Comparison of ENCODE assay signal across 8 cellular contexts in genomic region chr1:9315411-9316079, GRCh38. TPM values are rescaled to one million over a fixed set of nuclear protein-coding genes. Genes with fewer than 3 reads are reported as not detected.
DNase-seq lines count a peak whose midpoint lies in the region; ATAC-seq, FAIRE-seq and TF ChIP-seq lines count a peak whose summit lies in the region.

No MANE protein-coding gene starts in this region.

- no peaks in the 10 kb centered on the region for H3K36me3 Mint-ChIP-seq in activated naive CD4-positive, alpha-beta T cell treated with anti-CD3 and anti-CD28 coated beads, Interleukin-2, amount 50 U/mL, for 24 hours

- no peak overlapping the region for H3K27ac ChIP-seq in HepG2 (ENCODE audit: extremely low read length, insufficient read depth, low read length)
- H3K27ac ChIP-seq in transverse colon = peak overlapping the region; percentile 50 to 72 (median 62)
- no peak overlapping the region for H3K27ac ChIP-seq in effector memory CD4-positive, alpha-beta T cell (ENCODE audit: insufficient read depth, low read length, poor library complexity, severe bottlenecking)

- WGBS in HepG2 (ENCODE audit: low lambda C conversion rate) = 84% methylated on average over 19 of the region's 20 CpGs
- WGBS in transverse colon (ENCODE audit: low coverage in 1 of 2), 2 donors = 55 to 66% methylated on average over 4 to 18 of the region's 20 CpGs

- H3K4me3 ChIP-seq in HepG2 (replicated peaks in 1 of 3; ENCODE audit: insufficient read depth in 1 of 3, low read depth in 2 of 3, low read length in 3 of 3) = no peak overlapping the region
- no peak overlapping the region for H3K4me3 ChIP-seq in transverse colon
- no peak overlapping the region for H3K4me3 ChIP-seq in effector memory CD4-positive, alpha-beta T cell (ENCODE audit: insufficient read depth, low read depth, low read length, poor library complexity, severe bottlenecking)

- TF ChIP-seq CTCF in HepG2 (CRISPR knock-in tag; IDR thresholded peaks at IDR 0.05) (no peak), transverse colon (IDR thresholded peaks at IDR 0.05) (no peak)

- DNase-seq in activated T-cell treated with anti-CD3 and anti-CD28 coated beads for 24 hours (ENCODE audit: low read depth) (peak; percentile 53), HepG2 (ENCODE audit: low spot score) (no peak), transverse colon (no peak)
- DNase-seq in activated T-cell treated with anti-CD3 and anti-CD28 coated beads, Interleukin-2, amount 50 U/mL, for 1 hour = no peak
- no peak for DNase-seq in effector memory CD4-positive, alpha-beta T cell

- no peaks in the 10 kb centered on the region for H3K27me3 Mint-ChIP-seq in activated naive CD4-positive, alpha-beta T cell treated with anti-CD3 and anti-CD28 coated beads, Interleukin-2, amount 50 U/mL, for 24 hours

- TF ChIP-seq EP300 in HepG2 (IDR thresholded peaks at IDR 0.05; ENCODE audit: low read depth in 2 of 2, low read length in 2 of 2) = no peak
- no peak for TF ChIP-seq EP300 in HepG2 (CRISPR knock-in tag; IDR thresholded peaks at IDR 0.05; ENCODE audit: borderline replicate concordance)
- no peak for TF ChIP-seq EP300 in transverse colon (IDR thresholded peaks at IDR 0.05; ENCODE audit: low read depth)

- H3K9ac ChIP-seq in HepG2 (ENCODE audit: insufficient read depth, low read depth, low read length) = no peak overlapping the region

- H3K9me3 ChIP-seq in HepG2 (ENCODE audit: low read length) = no peaks in the 10 kb centered on the region
- no peaks in the 10 kb centered on the region for H3K9me3 ChIP-seq in transverse colon
- H3K9me3 ChIP-seq in effector memory CD4-positive, alpha-beta T cell (ENCODE audit: control insufficient read depth, low read length) = no peaks in the 10 kb centered on the region

- H3K4me3 Mint-ChIP-seq in activated naive CD4-positive, alpha-beta T cell treated with anti-CD3 and anti-CD28 coated beads, Interleukin-2, amount 50 U/mL, for 24 hours = peak overlapping the region; percentile 6

- no peak overlapping the region for H3K4me2 ChIP-seq in HepG2 (ENCODE audit: low read depth, low read length)

- no peak overlapping the region for H2AFZ ChIP-seq in HepG2 (ENCODE audit: low read length)

- H3K27me3 ChIP-seq in HepG2 (ENCODE audit: control insufficient read depth in 1 of 2, insufficient read depth in 2 of 2, low read length in 2 of 2) (no peaks in the 10 kb centered on the region), transverse colon (no peaks in the 10 kb centered on the region)
- H3K27me3 ChIP-seq in effector memory CD4-positive, alpha-beta T cell (replicated peaks; ENCODE audit: control insufficient read depth, insufficient read depth, low read length, poor library complexity, severe bottlenecking) = no peaks in the 10 kb centered on the region

- H3K79me2 ChIP-seq in HepG2 (ENCODE audit: insufficient read depth, low read length) = no peaks in the 10 kb centered on the region

- peak overlapping the region; percentile 95 for H3K27ac Mint-ChIP-seq in activated naive CD4-positive, alpha-beta T cell treated with anti-CD3 and anti-CD28 coated beads, Interleukin-2, amount 50 U/mL, for 24 hours

- intact Hi-C loops in HepG2 (cut with micrococcal nuclease; ENCODE audit: unreplicated experiment) = no loop called here
- intact Hi-C loops in transverse colon (cut with DNase I; ENCODE audit: low total_unique reads) = no loop called here

- H3K4me1 Mint-ChIP-seq in activated naive CD4-positive, alpha-beta T cell treated with anti-CD3 and anti-CD28 coated beads, Interleukin-2, amount 50 U/mL, for 24 hours = peaks cover 29% of the 10 kb centered on the region

- BruUV-seq in HepG2 (replicated peaks; lab: Mats Ljungman, UMichigan) = no TSS peak

- CTCF ChIA-PET in HepG2 (lab: Yijun Ruan, JAX; ENCODE audit: low intra/inter-chr PET ratio, low total read pairs) = no interaction called here

- H3K4me1 ChIP-seq in HepG2 (ENCODE audit: insufficient read depth, low read length) = no peaks in the 10 kb centered on the region; the same call in 1 of the 2 replicates
- peaks cover 5 to 62% (median 39%) of the 10 kb centered on the region in 4 donors for H3K4me1 ChIP-seq in transverse colon
- H3K4me1 ChIP-seq in effector memory CD4-positive, alpha-beta T cell (ENCODE audit: control insufficient read depth, insufficient read depth, low read length, poor library complexity, severe bottlenecking) = peaks cover 7% of the 10 kb centered on the region

- ATAC-seq in HepG2 (no peak), GM21528 (IDR thresholded peaks at IDR 0.05; ENCODE audit: low FRiP score, unreplicated experiment) (no peak), HG03280 (IDR thresholded peaks at IDR 0.05; ENCODE audit: unreplicated experiment) (no peak)

- FAIRE-seq in HepG2 (lab: Jason Lieb, UNC) = no peak

- H4K20me1 ChIP-seq in HepG2 (ENCODE audit: insufficient read depth, low read length) = no peaks in the 10 kb centered on the region

- no peak for TF ChIP-seq POLR2A in HepG2 (IDR thresholded peaks at IDR 0.05; ENCODE audit: insufficient read depth in 1 of 2, low read depth in 2 of 2, low read length in 2 of 2)
- TF ChIP-seq POLR2A in transverse colon (IDR thresholded peaks at IDR 0.05) = no peak

- H3K9me3 Mint-ChIP-seq in activated naive CD4-positive, alpha-beta T cell treated with anti-CD3 and anti-CD28 coated beads, Interleukin-2, amount 50 U/mL, for 24 hours = no peaks in the 10 kb centered on the region

- no peaks in the 10 kb centered on the region for H3K36me3 ChIP-seq in HepG2 (replicated peaks in 1 of 2; ENCODE audit: control insufficient read depth in 1 of 2, insufficient read depth in 2 of 2, low read length in 2 of 2)
- no peaks in the 10 kb centered on the region for H3K36me3 ChIP-seq in transverse colon
- no peaks in the 10 kb centered on the region for H3K36me3 ChIP-seq in effector memory CD4-positive, alpha-beta T cell (ENCODE audit: control insufficient read depth, insufficient read depth, low read length)

- POLR2A ChIA-PET in HepG2 (lab: Yijun Ruan, JAX) = no interaction called here

- in situ Hi-C loops in HepG2 (cut with HindIII; ENCODE audit: extremely low pct_ligation_motif_present, low pct_unique_long_range_greater_than_20kb) (no loop called here), transverse colon (cut with MboI; ENCODE audit: low pct_ligation_motif_present in 1 of 4, low pct_unique_long_range_greater_than_20kb in 1 of 4, low sequenced_read_pairs in 3 of 4) (no loop called here)

- no peak for TF ChIP-seq RAD21 in HepG2 (CRISPR knock-in tag; IDR thresholded peaks at IDR 0.05)

TF ChIP-seq in HepG2, 621 proteins besides CTCF, POLR2A, EP300 and RAD21:
- TF ChIP-seq ZNF629 (CRISPR knock-in tag; conservative IDR thresholded peaks at IDR 0.05) (0 out of 2 replicates have a peak, but pooled peaks have one; percentile 18), ZNF597 (CRISPR knock-in tag; IDR thresholded peaks at IDR 0.05) (no peak), NFE2L2 (IDR thresholded peaks at IDR 0.05; ENCODE audit: low read length) (peak; percentile 46; the same call in 1 of the 2 replicates), ZBTB33 (CRISPR knock-in tag; IDR thresholded peaks at IDR 0.05) (peak; percentile 78; the same call in 1 of the 2 replicates)

RNA-seq across cellular contexts. Expression of gene SPSB1, which starts 22.9 kb away (rescaled TPM):
- total RNA-seq in HepG2 (2016; rRNA removed; fragmentation: Illumina TruSeq; extraction: Trizol) = 5.0 and 7.1 TPM in 2 replicates
- total RNA-seq in HepG2 (2016; cell fraction: cytosol; rRNA removed; fragmentation: Illumina TruSeq; extraction: Trizol; ENCODE audit: low read depth) = 2.4 and 2.5 TPM in 2 replicates
- 5.2 and 5.8 TPM in 2 replicates for total RNA-seq in HepG2 (2016; cell fraction: insoluble cytoplasmic fraction; rRNA removed; fragmentation: Illumina TruSeq; extraction: Trizol)
- total RNA-seq in HepG2 (2016; cell fraction: membrane; rRNA removed; fragmentation: Illumina TruSeq; extraction: Trizol) = 4.4 and 5.9 TPM in 2 replicates
- 4.3 and 4.4 TPM in 2 replicates for total RNA-seq in HepG2 (2016; cell fraction: nucleus; rRNA removed; fragmentation: Illumina TruSeq; extraction: Trizol)
- 8.0 and 10.9 TPM in 2 replicates for polyA plus RNA-seq in HepG2 (2011; rRNA removed)
- 8.1 and 8.5 TPM in 2 replicates for polyA plus RNA-seq in HepG2 (2011; cell fraction: cytosol; rRNA removed)
- 5.1 TPM in 2 replicates for polyA plus RNA-seq in HepG2 (2011; cell fraction: nucleus; rRNA removed)
- 4.0 and 7.7 TPM in 2 replicates for polyA plus RNA-seq in HepG2 (2012)
- 1.9 and 2.2 TPM in 2 replicates for polyA plus RNA-seq in HepG2 (2016; cell fraction: cytosol; fragmentation: Illumina TruSeq; extraction: Trizol; ENCODE audit: low read depth)
- polyA plus RNA-seq in HepG2 (2016; cell fraction: insoluble cytoplasmic fraction; fragmentation: Illumina TruSeq; extraction: Trizol; ENCODE audit: low read depth) = 7.3 and 7.8 TPM in 2 replicates
- 3.9 and 4.2 TPM in 2 replicates for polyA plus RNA-seq in HepG2 (2016; cell fraction: membrane; fragmentation: Illumina TruSeq; extraction: Trizol; ENCODE audit: low read depth)
- polyA plus RNA-seq in HepG2 (2016; cell fraction: nucleus; fragmentation: Illumina TruSeq; extraction: Trizol; ENCODE audit: insufficient read depth, low read depth) = 3.9 and 4.4 TPM in 2 replicates
- 9.2 and 17.1 TPM in 2 replicates for polyA minus RNA-seq in HepG2 (2011; rRNA and poly(A)+ RNA removed; ENCODE audit: low replicate concordance)
- 3.6 and 6.4 TPM in 2 replicates for polyA minus RNA-seq in HepG2 (2011; cell fraction: cytosol; rRNA and poly(A)+ RNA removed)
- polyA minus RNA-seq in HepG2 (2011; cell fraction: nucleus; rRNA and poly(A)+ RNA removed) = 3.1 and 4.2 TPM in 2 replicates
- 10 to 100 TPM; 40.0 to 82.1 (median 52.6) TPM for total RNA-seq in transverse colon

Comparison
In these comparisons a context has a peak if more than half of its experiments do, and no peak if none do; other contexts are left out.
1. H3K27ac ChIP-seq: peak in transverse colon (4 of 4); none in HepG2 (single experiment) and effector memory CD4-positive, alpha-beta T cell (single experiment).